In the genomic region with DNA sequence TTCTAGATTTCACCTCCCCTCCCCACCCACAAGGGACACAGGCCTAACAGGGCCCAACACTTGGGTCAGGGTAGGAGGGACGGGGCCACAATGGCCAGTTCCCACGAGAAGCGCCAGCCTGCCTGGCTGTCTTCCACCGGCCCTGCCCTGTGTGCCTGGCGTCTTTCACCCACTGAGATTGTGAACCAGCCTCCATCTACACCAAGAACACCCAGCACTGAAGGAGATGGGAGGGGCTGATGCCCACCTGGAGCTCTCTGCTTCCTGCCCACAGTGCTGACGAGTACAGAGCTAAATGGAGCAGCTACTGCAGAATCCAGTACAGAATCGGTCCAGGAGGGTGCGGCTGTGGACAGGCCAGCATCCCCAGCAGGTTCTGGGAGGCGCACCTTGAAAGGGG, we compare ENCODE assay signal across 20 cellular contexts. TPM values are rescaled to one million over a fixed set of nuclear protein-coding genes. Genes with fewer than 3 reads are reported as not detected.
"Had no signal": no experiment of that assay in that cellular context is flagged by ENCODE, and none has a peak within 500 bp of the region (broad histone marks: within the 10 kb centered on the region; RNA-seq: fewer than 3 reads in every experiment).

No MANE protein-coding gene starts in this region.

- DNase-seq: activated CD4-positive, alpha-beta memory T cell treated with anti-CD3 and anti-CD28 coated beads, Interleukin-2, amount 10 ng/mL, durations not matched to agents 7 days and 5 days; activated CD4-positive, alpha-beta T cell treated with anti-CD3 and anti-CD28 coated beads, Interleukin-2, amount 50 U/mL, for 1 hour; activated CD4-positive, CD25-positive, alpha-beta regulatory T cell; activated CD8-positive, alpha-beta memory T cell treated with anti-CD3 and anti-CD28 coated beads, Interleukin-2, amount 10 ng/mL, durations not matched to agents 7 days and 5 days; activated gamma-delta T cell; activated naive CD4-positive, alpha-beta T cell treated with anti-CD3 and anti-CD28 coated beads for 36 hours; activated T-cell treated with anti-CD3 and anti-CD28 coated beads, Interleukin-2, amount 50 U/mL, for 4 hours; brain microvascular endothelial cell; cerebellar nuclear complex; Karpas-422; NCI-H146; NCI-H187 treated with DMSO at 0.1 percent for 48 hours; NCI-H2081 treated with DMSO at 0.1 percent for 48 hours; NCI-H446; T-helper 17 cell; T-helper 9 cell had no signal

- H3K4me3 Mint-ChIP-seq: activated CD4-positive, alpha-beta memory T cell treated with anti-CD3 and anti-CD28 coated beads, Interleukin-2, amount 10 ng/mL, durations not matched to agents 7 days and 5 days; activated CD8-positive, alpha-beta memory T cell treated with anti-CD3 and anti-CD28 coated beads, Interleukin-2, amount 10 ng/mL, durations not matched to agents 7 days and 5 days; activated naive CD4-positive, alpha-beta T cell treated with anti-CD3 and anti-CD28 coated beads for 36 hours; activated naive CD8-positive, alpha-beta T cell; activated T-cell treated with anti-CD3 and anti-CD28 coated beads, Interleukin-2, amount 50 U/mL, for 4 hours; activated T-helper 17 cell treated with anti-CD3 and anti-CD28 coated beads, Interleukin-2, amount 50 U/mL, for 72 hours; T-helper 17 cell had no signal

- H3K9me3 Mint-ChIP-seq: activated CD4-positive, alpha-beta memory T cell treated with anti-CD3 and anti-CD28 coated beads, Interleukin-2, amount 10 ng/mL, durations not matched to agents 7 days and 5 days; activated naive CD4-positive, alpha-beta T cell treated with anti-CD3 and anti-CD28 coated beads for 36 hours; activated T-cell treated with anti-CD3 and anti-CD28 coated beads, Interleukin-2, amount 50 U/mL, for 4 hours; activated T-helper 17 cell treated with anti-CD3 and anti-CD28 coated beads, Interleukin-2, amount 50 U/mL, for 72 hours had no signal

- H3K27ac Mint-ChIP-seq: activated CD4-positive, alpha-beta memory T cell treated with anti-CD3 and anti-CD28 coated beads, Interleukin-2, amount 10 ng/mL, durations not matched to agents 7 days and 5 days; activated CD8-positive, alpha-beta memory T cell treated with anti-CD3 and anti-CD28 coated beads, Interleukin-2, amount 10 ng/mL, durations not matched to agents 7 days and 5 days; activated naive CD4-positive, alpha-beta T cell treated with anti-CD3 and anti-CD28 coated beads for 36 hours; activated naive CD8-positive, alpha-beta T cell; activated T-helper 17 cell treated with anti-CD3 and anti-CD28 coated beads, Interleukin-2, amount 50 U/mL, for 72 hours; T-helper 17 cell had no signal

- H3K36me3 Mint-ChIP-seq: activated CD8-positive, alpha-beta memory T cell treated with anti-CD3 and anti-CD28 coated beads, Interleukin-2, amount 10 ng/mL, durations not matched to agents 7 days and 5 days; activated naive CD8-positive, alpha-beta T cell had no signal

- H3K4me1 Mint-ChIP-seq: activated T-helper 17 cell treated with anti-CD3 and anti-CD28 coated beads, Interleukin-2, amount 50 U/mL, for 72 hours had no signal

- H3K4me3 ChIP-seq: cardiac muscle cell had no signal

- ATAC-seq: activated CD8-positive, alpha-beta memory T cell treated with anti-CD3 and anti-CD28 coated beads, Interleukin-2, amount 10 ng/mL, durations not matched to agents 7 days and 5 days; activated T-cell treated with anti-CD3 and anti-CD28 coated beads, Interleukin-2, amount 50 U/mL, for 4 hours; activated T-helper 17 cell treated with anti-CD3 and anti-CD28 coated beads, Interleukin-2, amount 50 U/mL, for 72 hours; HepG2; T-helper 17 cell had no signal

- H3K27me3 Mint-ChIP-seq: activated naive CD8-positive, alpha-beta T cell; activated T-helper 17 cell treated with anti-CD3 and anti-CD28 coated beads, Interleukin-2, amount 50 U/mL, for 72 hours; T-helper 17 cell had no signal

- H3K27ac ChIP-seq: brain microvascular endothelial cell, cardiac muscle cell had no signal

- H3K36me3 ChIP-seq: brain microvascular endothelial cell, cardiac muscle cell had no signal

RNA-seq across cellular contexts. Expression of a gene that starts 2.4 kb away (rescaled TPM):
- total RNA-seq: HepG2 had no signal

RNA-seq across cellular contexts. Expression of a gene that starts 21.7 kb away (rescaled TPM):
- total RNA-seq: HepG2 had no signal
